ENCODE assay signal across 21 cellular contexts in genomic region chr2:129087133-129087813, GRCh38.
DNase-seq lines count a peak whose midpoint lies in the region; ATAC-seq, FAIRE-seq and TF ChIP-seq lines count a peak whose summit lies in the region.
"Had no signal": no experiment of that assay in that cellular context is flagged by ENCODE, and none has a peak within 500 bp of the region (broad histone marks: within the 10 kb centered on the region; RNA-seq: fewer than 3 reads in every experiment).

No MANE protein-coding gene starts in this region.

- intact Hi-C loops in Right ventricle myocardium inferior (cut with DNase I) (no loop called here), cardiac septum (cut with DNase I) (no loop called here), kidney (cut with DNase I) (no loop called here)

- H3K27ac ChIP-seq in hepatocyte, result no peak overlapping the region
- H3K27ac ChIP-seq in kidney (ENCODE audit: low read depth in 2 of 2, low read length in 2 of 2), result no peak overlapping the region
- H3K27ac ChIP-seq: esophagus muscularis mucosa, spleen, upper lobe of right lung had no signal

- no peaks in the 10 kb centered on the region for H3K9me2 ChIP-seq in hepatocyte (replicated peaks; ENCODE audit: insufficient read depth)

- no peaks in the 10 kb centered on the region for H3K4me1 ChIP-seq in hepatocyte (ENCODE audit: insufficient read depth)
- H3K4me1 ChIP-seq in kidney (ENCODE audit: control insufficient read depth in 1 of 2, insufficient read depth in 1 of 2, low read depth in 1 of 2, low read length in 2 of 2), result no peaks in the 10 kb centered on the region
- H3K4me1 ChIP-seq: esophagus muscularis mucosa, spleen, upper lobe of right lung had no signal

- no peaks in the 10 kb centered on the region for H3K4me1 Mint-ChIP-seq in stimulated activated naive CD8-positive, alpha-beta T cell treated with anti-CD3 and anti-CD28 coated beads, Interleukin-15, amount 100 ng/mL, for 72 hours
- H3K4me1 Mint-ChIP-seq: activated CD4-positive, alpha-beta T cell treated with anti-CD3 and anti-CD28 coated beads for 36 hours; CD8-positive, alpha-beta memory T cell; stimulated activated naive B cell treated with anti-CD40 and anti-IgM and Interleukin-4, amounts not matched to agents 10 μg/mL and 1 μg/mL and 100 μg/mL, for 72 hours had no signal

- no peaks in the 10 kb centered on the region for H3K79me2 ChIP-seq in hepatocyte

- no peak for FAIRE-seq in kidney (lab: Jason Lieb, UNC)
- FAIRE-seq: K562 had no signal

- H3K27me3 Mint-ChIP-seq in stimulated activated naive CD8-positive, alpha-beta T cell treated with anti-CD3 and anti-CD28 coated beads, Interleukin-15, amount 100 ng/mL, for 72 hours, result no peaks in the 10 kb centered on the region
- H3K27me3 Mint-ChIP-seq: activated CD4-positive, alpha-beta T cell treated with anti-CD3 and anti-CD28 coated beads for 36 hours had no signal

- DNase-seq in Right ventricle myocardium inferior (ENCODE audit: missing footprints) (no peak), cardiac septum (ENCODE audit: low spot score) (no peak), choroid plexus epithelial cell (ENCODE audit: low read depth) (peak; percentile 16), hepatocyte (ENCODE audit: low spot score) (peak; percentile 30), kidney (no peak), LoVo (ENCODE audit: low spot score) (no peak), GM19240 (ENCODE audit: insufficient read length, low spot score) (no peak)
- no peak for DNase-seq in stimulated activated naive CD8-positive, alpha-beta T cell treated with anti-CD3 and anti-CD28 coated beads, Interleukin-15, amount 100 ng/mL, for 72 hours
- DNase-seq: activated CD4-positive, alpha-beta T cell treated with anti-CD3 and anti-CD28 coated beads for 36 hours; activated CD8-positive, alpha-beta memory T cell treated with anti-CD3 and anti-CD28 coated beads, Interleukin-2, amount 50 U/mL, for 48 hours; activated naive CD4-positive, alpha-beta T cell treated with anti-CD3 and anti-CD28 coated beads for 36 hours; CD8-positive, alpha-beta memory T cell; dermis blood vessel endothelial cell; NCI-H1417 treated with DMSO at 0.1 percent for 48 hours; NCI-H226; spleen; stimulated activated naive B cell treated with anti-CD40 and anti-IgM and Interleukin-4, amounts not matched to agents 10 μg/mL and 1 μg/mL and 100 μg/mL, for 72 hours; T-helper 9 cell; upper lobe of right lung had no signal

- H3K4me3 Mint-ChIP-seq in stimulated activated naive CD8-positive, alpha-beta T cell treated with anti-CD3 and anti-CD28 coated beads, Interleukin-15, amount 100 ng/mL, for 72 hours, result no peak overlapping the region
- H3K4me3 Mint-ChIP-seq: activated CD4-positive, alpha-beta T cell treated with anti-CD3 and anti-CD28 coated beads for 36 hours; activated naive CD4-positive, alpha-beta T cell treated with anti-CD3 and anti-CD28 coated beads for 36 hours; CD8-positive, alpha-beta memory T cell; stimulated activated naive B cell treated with anti-CD40 and anti-IgM and Interleukin-4, amounts not matched to agents 10 μg/mL and 1 μg/mL and 100 μg/mL, for 72 hours had no signal

- 96% methylated on average over 2 of the region's 2 CpGs for WGBS in hepatocyte (ENCODE audit: low lambda C conversion rate, missing lambda C conversion rate)

- no peak overlapping the region for H3K4me2 ChIP-seq in hepatocyte

- H3K36me3 ChIP-seq in hepatocyte (replicated peaks; ENCODE audit: insufficient read depth, low read depth) (no peaks in the 10 kb centered on the region), kidney (ENCODE audit: control insufficient read depth in 1 of 2, insufficient read depth in 2 of 2, low read length in 2 of 2) (no peaks in the 10 kb centered on the region)
- H3K36me3 ChIP-seq: esophagus muscularis mucosa, spleen, upper lobe of right lung had no signal

- ATAC-seq in Right ventricle myocardium inferior, result peak; percentile 89
- ATAC-seq in stimulated activated naive CD8-positive, alpha-beta T cell treated with anti-CD3 and anti-CD28 coated beads, Interleukin-15, amount 100 ng/mL, for 72 hours, result no peak
- ATAC-seq: activated CD4-positive, alpha-beta T cell treated with anti-CD3 and anti-CD28 coated beads for 36 hours; K562; stimulated activated naive B cell treated with anti-CD40 and anti-IgM and Interleukin-4, amounts not matched to agents 10 μg/mL and 1 μg/mL and 100 μg/mL, for 72 hours; upper lobe of right lung had no signal

- H3K9ac ChIP-seq in kidney (ENCODE audit: low read length in 2 of 2), result no peak overlapping the region

- no peaks in the 10 kb centered on the region for H4K20me1 ChIP-seq in hepatocyte (ENCODE audit: insufficient read depth, poor library complexity, severe bottlenecking)

- H3K9me3 ChIP-seq in hepatocyte (ENCODE audit: low read depth) (no peaks in the 10 kb centered on the region), kidney (ENCODE audit: control insufficient read depth in 1 of 2, low read length in 2 of 2) (no peaks in the 10 kb centered on the region)
- H3K9me3 ChIP-seq: esophagus muscularis mucosa, spleen, upper lobe of right lung had no signal

- no peaks in the 10 kb centered on the region for H3K27me3 ChIP-seq in hepatocyte
- H3K27me3 ChIP-seq: esophagus muscularis mucosa, spleen, upper lobe of right lung had no signal

- no peak overlapping the region for H2AFZ ChIP-seq in hepatocyte

- TF ChIP-seq CTCF in choroid plexus epithelial cell (conservative IDR thresholded peaks at IDR 0.05; ENCODE audit: low read depth, low read length) (no peak), hepatocyte (IDR thresholded peaks at IDR 0.05; ENCODE audit: poor library complexity) (no peak), kidney (IDR thresholded peaks at IDR 0.05; ENCODE audit: borderline replicate concordance, extremely low read depth, insufficient read depth) (no peak)

- H3K9me3 Mint-ChIP-seq in stimulated activated naive CD8-positive, alpha-beta T cell treated with anti-CD3 and anti-CD28 coated beads, Interleukin-15, amount 100 ng/mL, for 72 hours, result no peaks in the 10 kb centered on the region
- H3K9me3 Mint-ChIP-seq: activated naive CD4-positive, alpha-beta T cell treated with anti-CD3 and anti-CD28 coated beads for 36 hours; stimulated activated naive B cell treated with anti-CD40 and anti-IgM and Interleukin-4, amounts not matched to agents 10 μg/mL and 1 μg/mL and 100 μg/mL, for 72 hours had no signal

- H3K4me3 ChIP-seq in choroid plexus epithelial cell (ENCODE audit: low read depth, low read length), result no peak overlapping the region
- no peak overlapping the region for H3K4me3 ChIP-seq in hepatocyte
- H3K4me3 ChIP-seq in kidney (ENCODE audit: low read length in 2 of 2), result no peak overlapping the region
- H3K4me3 ChIP-seq: esophagus muscularis mucosa, K562, spleen, upper lobe of right lung had no signal

- no peak overlapping the region for H3K27ac Mint-ChIP-seq in stimulated activated naive CD8-positive, alpha-beta T cell treated with anti-CD3 and anti-CD28 coated beads, Interleukin-15, amount 100 ng/mL, for 72 hours
- H3K27ac Mint-ChIP-seq: activated CD4-positive, alpha-beta T cell treated with anti-CD3 and anti-CD28 coated beads for 36 hours; activated naive CD4-positive, alpha-beta T cell treated with anti-CD3 and anti-CD28 coated beads for 36 hours; CD8-positive, alpha-beta memory T cell; stimulated activated naive B cell treated with anti-CD40 and anti-IgM and Interleukin-4, amounts not matched to agents 10 μg/mL and 1 μg/mL and 100 μg/mL, for 72 hours had no signal

Comparison
In these comparisons a context has a peak if more than half of its experiments do, and no peak if none do; other contexts are left out.
1. DNase-seq: peak in choroid plexus epithelial cell (single experiment) and hepatocyte (single experiment); none in Right ventricle myocardium inferior (single experiment), cardiac septum (single experiment), kidney (single experiment), stimulated activated naive CD8-positive, alpha-beta T cell treated with anti-CD3 and anti-CD28 coated beads, Interleukin-15, amount 100 ng/mL, for 72 hours (0 of 2), LoVo (single experiment) and GM19240 (single experiment).